ENCODE assay signal across 8 cellular contexts in the genomic region with DNA sequence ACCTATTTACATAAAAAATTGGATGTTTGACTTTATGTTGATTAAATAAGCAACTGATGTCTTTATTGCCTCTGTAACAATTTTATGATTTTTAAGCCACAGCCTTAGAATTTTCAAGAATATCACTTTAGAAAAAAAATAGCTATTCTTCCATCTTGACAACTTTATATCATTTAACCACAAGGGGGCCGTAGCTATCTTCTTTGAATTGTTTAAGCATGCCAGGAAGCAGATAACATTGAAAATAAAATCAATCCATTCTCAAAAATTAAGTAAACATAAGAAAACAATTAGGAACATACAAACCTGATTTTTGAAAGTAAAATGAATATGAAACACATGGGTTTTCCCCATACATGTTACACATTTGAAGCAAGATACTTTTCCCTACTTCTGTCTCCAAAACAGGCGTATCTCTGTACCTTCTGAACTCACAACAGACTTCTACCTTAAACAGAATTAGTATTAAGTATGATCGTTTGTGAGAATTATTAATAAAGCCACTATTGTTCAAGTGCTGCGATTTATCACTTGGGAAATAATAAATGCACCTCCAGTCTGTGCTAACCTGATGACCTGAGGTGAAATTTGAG.
DNase-seq lines count a peak whose midpoint lies in the region; ATAC-seq and TF ChIP-seq lines count a peak whose summit lies in the region.

No MANE protein-coding gene starts in this region.

- no peaks in the 10 kb centered on the region for H3K27me3 ChIP-seq in left ventricle myocardium inferior (ENCODE audit: low read depth)
- H3K27me3 ChIP-seq in kidney epithelial cell (ENCODE audit: control insufficient read depth, insufficient read depth, low read length) = no peaks in the 10 kb centered on the region

- no peaks in the 10 kb centered on the region for H3K9me3 Mint-ChIP-seq in WTC11

- H3K27me3 Mint-ChIP-seq in WTC11 (ENCODE audit: low read depth) = no peaks in the 10 kb centered on the region

- peaks cover 14% of the 10 kb centered on the region for H3K4me1 ChIP-seq in left ventricle myocardium inferior

- ATAC-seq in WTC11 (no peak), HG03469 (IDR thresholded peaks at IDR 0.05; ENCODE audit: unreplicated experiment) (no peak), HG03025 (IDR thresholded peaks at IDR 0.05; ENCODE audit: low FRiP score, unreplicated experiment) (no peak)

- H3K4me3 ChIP-seq in left ventricle myocardium inferior = no peak overlapping the region
- no peak overlapping the region for H3K4me3 ChIP-seq in kidney epithelial cell (ENCODE audit: low read depth, low read length)

- no peaks in the 10 kb centered on the region for H3K36me3 Mint-ChIP-seq in WTC11

- H3K4me3 Mint-ChIP-seq in WTC11 = no peak overlapping the region

- no peaks in the 10 kb centered on the region for H3K9me3 ChIP-seq in left ventricle myocardium inferior (replicated peaks)

- peaks cover 28% of the 10 kb centered on the region for H3K4me1 Mint-ChIP-seq in WTC11

- POLR2A ChIA-PET in WTC11 (lab: Charles Lee) = no interaction called here

- TF ChIP-seq CTCF in left ventricle myocardium inferior (IDR thresholded peaks at IDR 0.05; ENCODE audit: borderline replicate concordance) (peak; percentile 72), WTC11 (IDR thresholded peaks at IDR 0.05) (peak; percentile 48), kidney epithelial cell (IDR thresholded peaks at IDR 0.05; ENCODE audit: insufficient read depth, low read length, poor library complexity, severe bottlenecking) (peak; percentile 46)

- CTCF ChIA-PET in WTC11 (lab: Charles Lee) = interaction anchor here (0.6 to 1.6 kb wide), 28 partner anchors 8 to 465 kb away, joined by 3 to 10 read pairs (median 4); no protein-coding TSS in a partner anchor

- H3K27ac ChIP-seq in left ventricle myocardium inferior (replicated peaks) = no peak overlapping the region

- intact Hi-C loops in left ventricle myocardium inferior (cut with micrococcal nuclease) = loop anchor here (10.0 kb wide), 1 partner anchor 250 kb away; no protein-coding TSS in a partner anchor
- intact Hi-C loops in cardiac septum (cut with DNase I) = loop anchor here (2.0 to 10.0 kb wide), 3 partner anchors 210 to 340 kb away; a partner anchor contains a TSS

- H3K27ac Mint-ChIP-seq in WTC11 = no peak overlapping the region

- H3K36me3 ChIP-seq in left ventricle myocardium inferior (no peaks in the 10 kb centered on the region), kidney epithelial cell (ENCODE audit: control insufficient read depth, insufficient read depth, low read length) (no peaks in the 10 kb centered on the region)

- no peak for DNase-seq in left ventricle myocardium inferior
- no peak for DNase-seq in cardiac septum (ENCODE audit: low spot score)
- peak; percentile 21 for DNase-seq in NCI-H2107 (lab: John Stamatoyannopoulos, UW)
- no peak for DNase-seq in WTC11 (ENCODE audit: low spot score)
- no peak for DNase-seq in kidney epithelial cell (ENCODE audit: low read depth)
- DNase-seq in activated gamma-delta T cell treated with Interleukin-2 at 50 U/mL for 16 hours = no peak

TF ChIP-seq in WTC11, 78 proteins besides CTCF, POLR2A, EP300 and RAD21:
- TF ChIP-seq NFYB (CRISPR knock-in tag; conservative IDR thresholded peaks at IDR 0.05; ENCODE audit: low read depth) = no peak
